19 cellular contexts compared by ENCODE assay signal in genomic region chr1:9472386-9473031, GRCh38.
A peak's percentile ranks its signal among the peaks of the same experiment; 100 is the strongest.
DNase-seq lines count a peak whose midpoint lies in the region; ATAC-seq and TF ChIP-seq lines count a peak whose summit lies in the region.
"Had no signal": no experiment of that assay in that cellular context is flagged by ENCODE, and none has a peak within 500 bp of the region (broad histone marks: within the 10 kb centered on the region; RNA-seq: fewer than 3 reads in every experiment).

No MANE protein-coding gene starts in this region.

- H3K9me3 ChIP-seq in heart left ventricle = no peaks in the 10 kb centered on the region
- no peaks in the 10 kb centered on the region for H3K9me3 ChIP-seq in osteoblast (ENCODE audit: low read depth, low read length)
- no peaks in the 10 kb centered on the region for H3K9me3 ChIP-seq in uterus
- no peaks in the 10 kb centered on the region for H3K9me3 ChIP-seq in HAP-1
- H3K9me3 ChIP-seq: BLaER1, pancreas had no signal

- DNase-seq in Right ventricle myocardium superior (peak; percentile 60), heart left ventricle (no peak), epithelial cell of esophagus (ENCODE audit: low read depth) (peak; percentile 47), osteoblast (ENCODE audit: insufficient read length, low spot score, missing footprints) (peak; percentile 63), uterus (no peak), HAP-1 (ENCODE audit: low spot score in 2 of 2) (no peak)
- DNase-seq: activated naive CD4-positive, alpha-beta T cell treated with Interleukin-2 at 50 U/mL for 16 hours; activated T-cell treated with anti-CD3 and anti-CD28 coated beads, Interleukin-2, amount 50 U/mL, for 4 hours; cortex of kidney; DND-41; NCI-H1694; NCI-H2171; NCI-H526 treated with DMSO at 0.1 percent for 48 hours; pancreas had no signal

- TF ChIP-seq POLR2A in heart left ventricle (IDR thresholded peaks at IDR 0.05) = no peak
- TF ChIP-seq POLR2A in uterus (IDR thresholded peaks at IDR 0.05) = no peak
- no peak for TF ChIP-seq POLR2A in GM18505 (IDR thresholded peaks at IDR 0.05; ENCODE audit: borderline replicate concordance, extremely low read depth, insufficient read depth, insufficient read length)

- H4K20me1 ChIP-seq in osteoblast (ENCODE audit: insufficient read depth, low read length) = no peaks in the 10 kb centered on the region
- H4K20me1 ChIP-seq: BLaER1 had no signal

- in situ Hi-C loops in HAP-1 (cut with MboI; ENCODE audit: low sequenced_read_pairs) = no loop called here

- intact Hi-C loops in Right ventricle myocardium superior (cut with DNase I) (no loop called here), heart left ventricle (cut with DNase I) (no loop called here), uterus (cut with DNase I; ENCODE audit: low total_unique reads) (no loop called here)

- no peak overlapping the region for H2AFZ ChIP-seq in osteoblast (ENCODE audit: low read length)

- H3K4me3 ChIP-seq in heart left ventricle (no peak overlapping the region), epithelial cell of esophagus (ENCODE audit: low read length) (no peak overlapping the region), osteoblast (ENCODE audit: insufficient read depth, low read length) (no peak overlapping the region), uterus (no peak overlapping the region), HAP-1 (no peak overlapping the region)
- H3K4me3 ChIP-seq: BLaER1, pancreas, SK-N-MC had no signal

- no peak for ATAC-seq in Right ventricle myocardium superior (ENCODE audit: poor library complexity)
- no peak for ATAC-seq in heart left ventricle
- no peak for ATAC-seq in HG03045 (IDR thresholded peaks at IDR 0.05; ENCODE audit: unreplicated experiment)
- no peak for ATAC-seq in GM18505 (IDR thresholded peaks at IDR 0.05; ENCODE audit: unreplicated experiment)

- H3K27ac ChIP-seq in heart left ventricle = peak overlapping the region in 1 of 12 donors; percentile 14
- H3K27ac ChIP-seq in osteoblast (ENCODE audit: low read depth, low read length) = no peak overlapping the region
- peak overlapping the region; percentile 79 to 83 for H3K27ac ChIP-seq in uterus
- H3K27ac ChIP-seq: BLaER1, pancreas, SK-N-MC, VCaP had no signal

- H3K36me3 ChIP-seq in heart left ventricle (no peaks in the 10 kb centered on the region), osteoblast (ENCODE audit: insufficient read depth, low read length) (no peaks in the 10 kb centered on the region), uterus (no peaks in the 10 kb centered on the region), HAP-1 (replicated peaks) (no peaks in the 10 kb centered on the region)
- H3K36me3 ChIP-seq: BLaER1, pancreas had no signal

- no peak for TF ChIP-seq CTCF in heart left ventricle (IDR thresholded peaks at IDR 0.05)
- TF ChIP-seq CTCF in epithelial cell of esophagus (IDR thresholded peaks at IDR 0.05; ENCODE audit: insufficient read depth, low read depth, low read length, missing control alignments) = no peak
- TF ChIP-seq CTCF in osteoblast (IDR thresholded peaks at IDR 0.05; ENCODE audit: extremely low read depth, low read depth, low read length) = no peak
- no peak for TF ChIP-seq CTCF in uterus (IDR thresholded peaks at IDR 0.05)

- 38 to 66% (median 61%) methylated on average over 12 to 13 of the region's 13 CpGs for WGBS in heart left ventricle, 4 donors

- H3K4me2 ChIP-seq in osteoblast (ENCODE audit: insufficient read depth, low read length) = peak overlapping the region; percentile 48
- H3K4me2 ChIP-seq: BLaER1 had no signal

- H3K79me2 ChIP-seq in osteoblast (ENCODE audit: insufficient read depth, low read length) = no peaks in the 10 kb centered on the region

- peaks cover 0 to 8% (median 0%) of the 10 kb centered on the region in 9 donors for H3K27me3 ChIP-seq in heart left ventricle
- H3K27me3 ChIP-seq in osteoblast (ENCODE audit: insufficient read depth, low read length) = peaks cover 28% of the 10 kb centered on the region
- H3K27me3 ChIP-seq in uterus = no peaks in the 10 kb centered on the region
- H3K27me3 ChIP-seq in HAP-1 (ENCODE audit: low read depth) = peaks cover 2% of the 10 kb centered on the region; the same call in 1 of the 2 replicates
- H3K27me3 ChIP-seq: BLaER1, pancreas had no signal

- H3K4me1 ChIP-seq in heart left ventricle = peaks cover 0 to 6% (median 0%) of the 10 kb centered on the region in 12 donors
- peaks cover 4% of the 10 kb centered on the region for H3K4me1 ChIP-seq in osteoblast (ENCODE audit: insufficient read depth, low read length)
- H3K4me1 ChIP-seq in uterus = no peaks in the 10 kb centered on the region
- no peaks in the 10 kb centered on the region for H3K4me1 ChIP-seq in HAP-1
- H3K4me1 ChIP-seq: BLaER1 had no signal

Comparison
In these comparisons a context has a peak if more than half of its experiments do, and no peak if none do; other contexts are left out.
1. DNase-seq: peak in Right ventricle myocardium superior (single experiment), epithelial cell of esophagus (single experiment) and osteoblast (single experiment); none in heart left ventricle (0 of 5), uterus (0 of 2) and HAP-1 (0 of 2).